8 cellular contexts compared by ENCODE assay signal in the genomic region with DNA sequence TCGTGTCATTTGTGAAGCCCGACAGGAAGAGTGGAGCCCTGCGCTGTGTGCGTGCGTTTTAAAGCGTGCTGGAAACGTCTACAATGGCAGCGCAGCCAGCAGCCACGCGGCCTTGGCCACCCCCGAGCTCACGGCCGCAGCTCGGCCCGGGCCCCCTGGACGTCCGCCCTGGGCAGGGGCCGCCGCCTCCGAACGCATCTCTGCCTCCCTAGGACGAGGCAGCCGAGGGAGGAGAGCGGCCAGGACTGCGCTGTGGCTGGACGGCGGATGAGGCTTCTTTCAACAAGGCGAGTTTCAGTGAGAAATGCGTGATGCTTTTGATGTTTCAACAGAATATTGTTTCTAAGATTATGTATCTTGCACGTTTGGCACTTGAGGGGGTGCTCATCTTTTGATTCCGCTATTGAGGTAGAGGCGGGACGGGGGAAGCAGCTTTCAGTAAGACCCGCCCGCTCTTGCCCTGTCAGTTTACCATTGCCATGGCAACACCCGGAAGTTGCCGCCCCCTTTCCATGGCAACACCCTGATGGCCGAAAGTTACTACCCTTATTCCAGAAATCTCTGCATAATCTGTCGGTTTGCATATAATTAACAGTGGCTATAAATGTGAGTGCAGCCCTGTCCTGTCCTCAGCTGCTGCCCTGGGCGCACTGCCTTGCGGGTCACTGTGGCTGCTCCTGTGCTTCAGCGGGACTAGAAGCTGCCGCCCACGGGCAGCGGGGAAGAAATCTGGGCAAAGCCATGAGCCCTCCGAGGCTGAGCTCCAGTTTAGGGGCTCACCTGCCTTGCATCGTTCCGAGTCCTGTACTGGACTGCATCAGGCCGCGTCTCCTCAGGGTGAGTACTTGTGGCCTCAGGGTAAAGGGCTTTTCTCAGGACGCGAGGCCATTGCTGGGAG.
A peak's percentile ranks its signal among the peaks of the same experiment; 100 is the strongest.
DNase-seq lines count a peak whose midpoint lies in the region; TF ChIP-seq lines count a peak whose summit lies in the region.

No MANE protein-coding gene starts in this region.

- no peaks in the 10 kb centered on the region for H3K9me3 ChIP-seq in WERI-Rb-1 (ENCODE audit: severe bottlenecking)

- DNase-seq in GM10266 (ENCODE audit: extremely low spot score) (peak; percentile 83), HFF-Myc (ENCODE audit: extremely low read depth, low read depth) (peak; percentile 55), NCI-H1417 (lab: John Stamatoyannopoulos, UW) (peak; percentile 79 to 97 (median 92)), WERI-Rb-1 (peak; percentile 88), cardiac fibroblast (ENCODE audit: low read depth in 2 of 2) (peak; percentile 81 to 85), islet precursor cell (peak; percentile 68), ACHN (no peak)
- DNase-seq in stimulated activated CD4-positive, alpha-beta T cell treated with anti-CD3 and anti-CD28 coated beads, Interleukin-12 subunit alpha, Interleukin-12 subunit beta, amount 100 ng/mL, for 4 hours, result peak; percentile 64

- peak overlapping the region; percentile 54 for H3K4me3 ChIP-seq in HFF-Myc (replicated peaks; ENCODE audit: low read depth, low read length)
- H3K4me3 ChIP-seq in WERI-Rb-1 (ENCODE audit: low read depth, low read length), result peak overlapping the region; percentile 52
- H3K4me3 ChIP-seq in cardiac fibroblast (replicated peaks in 1 of 2; ENCODE audit: low read depth in 2 of 2, low read length in 2 of 2), result peak overlapping the region; percentile 66 to 80

- H3K27ac ChIP-seq in WERI-Rb-1, result peak overlapping the region; percentile 51

- H3K27me3 ChIP-seq in WERI-Rb-1 (ENCODE audit: insufficient read depth, low read depth, severe bottlenecking), result no peaks in the 10 kb centered on the region

- H3K36me3 ChIP-seq in WERI-Rb-1, result peaks cover 6% of the 10 kb centered on the region

- no peak for TF ChIP-seq CTCF in GM10266 (IDR thresholded peaks at IDR 0.05; ENCODE audit: control insufficient read depth, insufficient read depth, low read depth, missing control alignments)
- no peak for TF ChIP-seq CTCF in HFF-Myc (IDR thresholded peaks at IDR 0.05; ENCODE audit: low read depth, low read length, missing control alignments)
- TF ChIP-seq CTCF in WERI-Rb-1 (IDR thresholded peaks at IDR 0.05; ENCODE audit: low read depth, low read length), result no peak
- TF ChIP-seq CTCF in cardiac fibroblast (IDR thresholded peaks at IDR 0.05; ENCODE audit: low read depth, low read length), result no peak

- in situ Hi-C loops in ACHN (cut with HindIII; ENCODE audit: low pct_ligation_motif_present, low pct_unique_long_range_greater_than_20kb, low sequenced_read_pairs), result no loop called here
